19 cellular contexts compared by ENCODE assay signal in genomic region chr1:15676010-15676409, GRCh38.
"Had no signal": no experiment of that assay in that cellular context is flagged by ENCODE, and none has a peak within 500 bp of the region (broad histone marks: within the 10 kb centered on the region; RNA-seq: fewer than 3 reads in every experiment).

No MANE protein-coding gene starts in this region.

- H3K27ac Mint-ChIP-seq: nephron progenitor cell; stimulated activated naive B cell treated with anti-CD40 and anti-IgM and Interleukin-4, amounts not matched to agents 10 μg/mL and 1 μg/mL and 100 μg/mL, for 72 hours had no signal

- H3K4me3 Mint-ChIP-seq: naive thymus-derived CD4-positive, alpha-beta T cell; nephron progenitor cell; stimulated activated naive B cell treated with anti-CD40 and anti-IgM and Interleukin-4, amounts not matched to agents 10 μg/mL and 1 μg/mL and 100 μg/mL, for 72 hours had no signal

- H3K27me3 Mint-ChIP-seq: naive thymus-derived CD4-positive, alpha-beta T cell; stimulated activated naive B cell treated with anti-CD40 and anti-IgM and Interleukin-4, amounts not matched to agents 10 μg/mL and 1 μg/mL and 100 μg/mL, for 72 hours had no signal

- DNase-seq: colonic mucosa; dorsolateral prefrontal cortex; effector CD8-positive, alpha-beta T cell; foreskin melanocyte; head of caudate nucleus; kidney; left cardiac atrium; left ventricle myocardium superior; mesenchymal stem cell; naive thymus-derived CD4-positive, alpha-beta T cell; nephron progenitor cell; posterior cingulate gyrus; sigmoid colon; stimulated activated CD4-positive, alpha-beta T cell treated with anti-CD3 and anti-CD28 coated beads, Interleukin-2, amount 100 ng/mL, for 24 hours; stimulated activated CD4-positive, alpha-beta T cell treated with anti-CD3 and anti-CD28 coated beads, Interleukin-4, amount 100 ng/mL, for 4 hours; stimulated activated naive B cell treated with anti-CD40 and anti-IgM and Interleukin-4, amounts not matched to agents 10 μg/mL and 1 μg/mL and 100 μg/mL, for 72 hours; stomach; substantia nigra; transverse colon had no signal

- H3K4me1 Mint-ChIP-seq: nephron progenitor cell had no signal

- H3K36me3 Mint-ChIP-seq: naive thymus-derived CD4-positive, alpha-beta T cell had no signal

- ATAC-seq: left cardiac atrium; left ventricle myocardium superior; naive thymus-derived CD4-positive, alpha-beta T cell; stimulated activated naive B cell treated with anti-CD40 and anti-IgM and Interleukin-4, amounts not matched to agents 10 μg/mL and 1 μg/mL and 100 μg/mL, for 72 hours had no signal
